Comparison of ENCODE assay signal across 9 cellular contexts in the genomic region with DNA sequence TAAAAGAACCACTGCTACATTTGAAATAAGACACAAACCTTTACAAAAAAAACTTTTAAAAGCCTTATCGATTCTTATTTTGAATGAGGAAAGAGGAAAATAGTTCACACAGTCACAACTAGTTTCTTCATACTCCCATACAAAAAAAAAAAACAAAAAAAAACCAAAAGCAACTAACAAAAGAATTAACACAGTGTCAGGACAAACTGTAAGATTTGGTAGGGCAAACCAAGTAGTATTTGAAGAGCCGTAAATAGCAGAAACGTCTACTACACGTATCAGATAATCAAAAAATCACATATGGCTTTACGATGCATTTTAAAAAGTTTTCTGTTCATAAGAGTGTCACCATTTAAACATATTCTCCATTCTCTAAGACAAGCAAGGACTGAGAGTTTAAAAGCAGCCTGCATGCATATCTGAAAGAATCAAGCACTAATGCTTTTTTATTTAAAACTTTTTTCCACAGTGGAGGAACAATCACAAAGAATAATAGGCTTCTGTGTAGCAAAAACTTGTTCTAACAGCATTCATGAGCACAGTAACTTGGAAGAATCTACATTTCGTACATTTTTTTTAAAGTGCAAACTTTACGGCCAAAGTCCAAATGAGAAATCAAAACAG. TPM values are rescaled to one million over a fixed set of nuclear protein-coding genes. Genes with fewer than 3 reads are reported as not detected.
DNase-seq lines count a peak whose midpoint lies in the region; TF ChIP-seq lines count a peak whose summit lies in the region.
"Had no signal": no experiment of that assay in that cellular context is flagged by ENCODE, and none has a peak within 500 bp of the region (broad histone marks: within the 10 kb centered on the region; RNA-seq: fewer than 3 reads in every experiment).

No MANE protein-coding gene starts in this region.

- H3K4me3 Mint-ChIP-seq in activated naive CD4-positive, alpha-beta T cell treated with anti-CD3 and anti-CD28 coated beads, Interleukin-2, amount 10 ng/mL, durations not matched to agents 7 days and 5 days, result peak overlapping the region; percentile 99

- no peaks in the 10 kb centered on the region for H3K27me3 Mint-ChIP-seq in activated naive CD4-positive, alpha-beta T cell treated with anti-CD3 and anti-CD28 coated beads, Interleukin-2, amount 10 ng/mL, durations not matched to agents 7 days and 5 days

- no peak for TF ChIP-seq EP300 in transverse colon (IDR thresholded peaks at IDR 0.05; ENCODE audit: low read depth)

- CTCF ChIA-PET in activated naive CD4-positive, alpha-beta T cell treated with anti-CD3 and anti-CD28 coated beads, Interleukin-2, amount 10 ng/mL, durations not matched to agents 7 days and 5 days (lab: Charles Lee), result interaction anchor here (0.8 to 4.8 kb wide), 5 partner anchors 24 to 218 kb away, joined by 3 to 47 read pairs (median 4); no protein-coding TSS in a partner anchor

- no peaks in the 10 kb centered on the region for H3K9me3 ChIP-seq in transverse colon

- H3K36me3 Mint-ChIP-seq in activated naive CD4-positive, alpha-beta T cell treated with anti-CD3 and anti-CD28 coated beads, Interleukin-2, amount 10 ng/mL, durations not matched to agents 7 days and 5 days, result peaks cover 30% of the 10 kb centered on the region

- H3K9me3 Mint-ChIP-seq in activated naive CD4-positive, alpha-beta T cell treated with anti-CD3 and anti-CD28 coated beads, Interleukin-2, amount 10 ng/mL, durations not matched to agents 7 days and 5 days, result peaks cover 3% of the 10 kb centered on the region

- H3K27ac ChIP-seq in brain microvascular endothelial cell (peak overlapping the region; percentile 76), transverse colon (peak overlapping the region; percentile 95 to 99 (median 96))

- H3K4me3 ChIP-seq in brain microvascular endothelial cell (ENCODE audit: low read depth, low read length), result peak overlapping the region; percentile 95
- H3K4me3 ChIP-seq in transverse colon, result peak overlapping the region; percentile 78 to 97 (median 86)

- H3K27me3 ChIP-seq in brain microvascular endothelial cell (replicated peaks), result no peaks in the 10 kb centered on the region
- no peaks in the 10 kb centered on the region for H3K27me3 ChIP-seq in transverse colon

- peaks cover 53% of the 10 kb centered on the region for H3K4me1 Mint-ChIP-seq in activated naive CD4-positive, alpha-beta T cell treated with anti-CD3 and anti-CD28 coated beads, Interleukin-2, amount 10 ng/mL, durations not matched to agents 7 days and 5 days

- intact Hi-C loops in transverse colon (cut with DNase I; ENCODE audit: low total_unique reads), result no loop called here

- in situ Hi-C loops in brain microvascular endothelial cell (cut with HindIII; ENCODE audit: low pct_ligation_motif_present, low sequenced_read_pairs) (no loop called here), transverse colon (cut with MboI; ENCODE audit: low pct_ligation_motif_present in 1 of 4, low pct_unique_long_range_greater_than_20kb in 1 of 4, low sequenced_read_pairs in 3 of 4) (no loop called here)

- H3K36me3 ChIP-seq in brain microvascular endothelial cell (replicated peaks), result no peaks in the 10 kb centered on the region
- H3K36me3 ChIP-seq in transverse colon, result no peaks in the 10 kb centered on the region

- 0 to 1% methylated on average over 7 of the region's 7 CpGs for WGBS in transverse colon (ENCODE audit: low coverage in 1 of 2), 2 donors

- H3K4me1 ChIP-seq in transverse colon, result peaks cover 7 to 59% (median 41%) of the 10 kb centered on the region in 4 donors

- H3K27ac Mint-ChIP-seq in activated naive CD4-positive, alpha-beta T cell treated with anti-CD3 and anti-CD28 coated beads, Interleukin-2, amount 10 ng/mL, durations not matched to agents 7 days and 5 days, result peak overlapping the region; percentile 94

- TF ChIP-seq CTCF in brain microvascular endothelial cell (IDR thresholded peaks at IDR 0.05; ENCODE audit: low read depth, low read length, missing control alignments), result no peak
- TF ChIP-seq CTCF in transverse colon (IDR thresholded peaks at IDR 0.05), result no peak

- no peak for DNase-seq in activated naive CD4-positive, alpha-beta T cell treated with anti-CD3 and anti-CD28 coated beads, Interleukin-2, amount 10 ng/mL, durations not matched to agents 7 days and 5 days
- no peak for DNase-seq in activated naive CD4-positive, alpha-beta T cell treated with Interleukin-2 at 50 U/mL for 16 hours
- DNase-seq in brain microvascular endothelial cell (no peak), medulla oblongata (ENCODE audit: extremely low spot score) (peak; percentile 68), transverse colon (no peak), SIG-M5 treated with dmso at 0.1 percent for 504 hours (lab: John Stamatoyannopoulos, UW; ENCODE audit: unreplicated experiment) (no peak)
- no peak for DNase-seq in stimulated activated CD4-positive, alpha-beta T cell treated with anti-CD3 and anti-CD28 coated beads, Interleukin-1b, Interleukin-23, amount 100 ng/mL, for 48 hours
- DNase-seq in stimulated activated CD4-positive, alpha-beta T cell treated with anti-CD3 and anti-CD28 coated beads, Interleukin-2, amount 100 ng/mL, for 48 hours, result no peak
- DNase-seq: NCI-H524 had no signal

- TF ChIP-seq POLR2A in transverse colon (IDR thresholded peaks at IDR 0.05), result no peak

RNA-seq across cellular contexts. Expression of gene PICALM, which starts 2.2 kb away (rescaled TPM):
- 100 to 1,000 TPM; 148 to 244 (median 221) TPM for total RNA-seq in transverse colon
